8 cellular contexts compared by ENCODE assay signal in genomic region chr19:47697863-47698609, GRCh38. TPM values are rescaled to one million over a fixed set of nuclear protein-coding genes. Genes with fewer than 3 reads are reported as not detected.
DNase-seq lines count a peak whose midpoint lies in the region; ATAC-seq, FAIRE-seq and TF ChIP-seq lines count a peak whose summit lies in the region.

No MANE protein-coding gene starts in this region.

- no peak overlapping the region for H3K4me3 Mint-ChIP-seq in activated B cell treated with CpG ODN at 0.5 μM for 24 hours

- TF ChIP-seq RAD21 in A549 (conservative IDR thresholded peaks at IDR 0.05 in 1 of 2, IDR thresholded peaks at IDR 0.05 in 1 of 2): peak; percentile 98 to 100

- no peak for TF ChIP-seq EP300 in A549 (IDR thresholded peaks at IDR 0.05)

- no peaks in the 10 kb centered on the region for H3K27me3 Mint-ChIP-seq in activated B cell treated with CpG ODN at 0.5 μM for 24 hours

- no peak overlapping the region for H3K27ac Mint-ChIP-seq in activated B cell treated with CpG ODN at 0.5 μM for 24 hours

- peak; percentile 97 for TF ChIP-seq CTCF in A549 (IDR thresholded peaks at IDR 0.05)
- peak; percentile 99 for TF ChIP-seq CTCF in GM13977 (IDR thresholded peaks at IDR 0.05; ENCODE audit: extremely low read depth, insufficient read depth, missing control alignments)
- no peak for TF ChIP-seq CTCF in activated B cell treated with CpG ODN at 0.5 μM for 24 hours (IDR thresholded peaks at IDR 0.05)
- peak; percentile 100 for TF ChIP-seq CTCF in choroid plexus epithelial cell (conservative IDR thresholded peaks at IDR 0.05; ENCODE audit: low read depth, low read length)

- H3K4me2 ChIP-seq in A549: peak overlapping the region; percentile 36; the same call in 2 of the 3 replicates

- no peak for TF ChIP-seq POLR2A in A549 (IDR thresholded peaks at IDR 0.05; ENCODE audit: low read length)

- H3K27ac ChIP-seq in A549: peak overlapping the region; percentile 59 to 77; a peak in 5 of 6 replicates

- no peaks in the 10 kb centered on the region for H3K9me3 Mint-ChIP-seq in activated B cell treated with CpG ODN at 0.5 μM for 24 hours

- no peak overlapping the region for H3K4me3 ChIP-seq in A549
- H3K4me3 ChIP-seq in choroid plexus epithelial cell (ENCODE audit: low read depth, low read length): no peak overlapping the region

- WGBS in A549 (ENCODE audit: missing lambda C conversion rate): 31% methylated on average over 19 of the region's 21 CpGs

- FAIRE-seq in A549 (lab: Jason Lieb, UNC): peak; percentile 99

- POLR2A ChIA-PET in A549 (lab: Yijun Ruan, JAX): interaction anchor here (0.7 kb wide), 1 partner anchor 210 kb away, joined by 4 read pairs; no protein-coding TSS in a partner anchor
- POLR2A ChIA-PET in activated B cell treated with CpG ODN at 0.5 μM for 24 hours (lab: Charles Lee): no interaction called here

- H3K4me1 ChIP-seq in A549: peaks cover 4% of the 10 kb centered on the region

- ATAC-seq in A549 (peak; percentile 80 to 88), activated B cell treated with CpG ODN at 0.5 μM for 24 hours (ENCODE audit: low read depth) (peak; percentile 71), HG02852 (IDR thresholded peaks at IDR 0.05; ENCODE audit: unreplicated experiment) (no peak)

- peak; percentile 90 to 94 for DNase-seq in A549 (ENCODE audit: low read depth in 1 of 2, low spot score in 1 of 2)
- peak; percentile 85 for DNase-seq in GM13977 (ENCODE audit: low spot score)
- DNase-seq in NCI-H2196 (lab: John Stamatoyannopoulos, UW; ENCODE audit: unreplicated experiment): peak; percentile 88
- DNase-seq in activated B cell treated with CpG ODN at 0.5 μM for 24 hours: peak; percentile 37
- peak; percentile 90 for DNase-seq in choroid plexus epithelial cell (ENCODE audit: low read depth)
- DNase-seq in kidney glomerular epithelial cell (lab: John Stamatoyannopoulos, UW): peak; percentile 26
- peak; percentile 51 for DNase-seq in stimulated activated CD4-positive, alpha-beta T cell treated with anti-CD3 and anti-CD28 coated beads, Interleukin-12 subunit alpha, Interleukin-12 subunit beta, amount 100 ng/mL, for 4 hours

- intact Hi-C loops in activated B cell treated with CpG ODN at 0.5 μM for 24 hours (cut with micrococcal nuclease): loop anchor here (1.0 to 5.0 kb wide), 5 partner anchors 47 to 416 kb away; partner anchors contain the start of genes NAPA and NOP53

- CTCF ChIA-PET in A549 (lab: Yijun Ruan, JAX) (interaction anchor here (0.6 to 23.3 kb wide), 52 partner anchors 10 to 404 kb away, joined by 3 to 1389 read pairs (median 6); partner anchors contain the start of genes DHX34, EHD2, KPTN and NAPA), activated B cell treated with CpG ODN at 0.5 μM for 24 hours (lab: Charles Lee) (interaction anchor here (1.0 to 6.2 kb wide), 4 partner anchors 8 to 265 kb away, joined by 4 to 47 read pairs (median 5); no protein-coding TSS in a partner anchor)

- no peaks in the 10 kb centered on the region for H3K4me1 Mint-ChIP-seq in activated B cell treated with CpG ODN at 0.5 μM for 24 hours

- H3K9me3 ChIP-seq in A549: no peaks in the 10 kb centered on the region

- peaks cover 47% of the 10 kb centered on the region for H3K36me3 Mint-ChIP-seq in activated B cell treated with CpG ODN at 0.5 μM for 24 hours (ENCODE audit: low read depth)

- in situ Hi-C loops in GM13977 (cut with MboI; ENCODE audit: low pct_unique_long_range_greater_than_20kb, low sequenced_read_pairs, unreplicated experiment): loop anchor here (5.0 to 25.0 kb wide), 2 partner anchors 261 to 411 kb away; no protein-coding TSS in a partner anchor

TF ChIP-seq in A549, 52 proteins besides CTCF, POLR2A, EP300 and RAD21:
- TF ChIP-seq MAX (IDR thresholded peaks at IDR 0.05) (peak; percentile 23; the same call in 1 of the 2 replicates), RCOR1 (IDR thresholded peaks at IDR 0.05; ENCODE audit: low read depth, low read length) (peak; percentile 96), MAZ (IDR thresholded peaks at IDR 0.05; ENCODE audit: borderline replicate concordance, low read depth, low read length) (0 out of 2 replicates have a peak, but pooled peaks have one; percentile 51), ESRRA (IDR thresholded peaks at IDR 0.05; ENCODE audit: borderline replicate concordance, low read length) (0 out of 2 replicates have a peak, but pooled peaks have one; percentile 35), ZSCAN20 (CRISPR knock-in tag; IDR thresholded peaks at IDR 0.05) (no peak), SMC3 (IDR thresholded peaks at IDR 0.05) (peak; percentile 94), E2F6 (IDR thresholded peaks at IDR 0.05; ENCODE audit: borderline replicate concordance, low read depth) (0 out of 2 replicates have a peak, but pooled peaks have one; percentile 18), EHF (CRISPR knock-in tag; IDR thresholded peaks at IDR 0.05) (no peak)

RNA-seq across cellular contexts. Expression of gene EHD2, which starts 15.2 kb away (rescaled TPM):
- polyA plus RNA-seq in A549 (2011; rRNA removed): 32.3 and 36.9 TPM in 2 replicates
- polyA plus RNA-seq in A549 (2012; cell fraction: cytosol; rRNA removed): 44.9 and 64.2 TPM in 2 replicates
- polyA plus RNA-seq in A549 (2012; cell fraction: nucleus; rRNA removed): 81.9 and 84.0 TPM in 2 replicates
- 93.8 to 112 TPM (median 105 TPM) in 3 replicates for polyA plus RNA-seq in A549 (2017; fragmentation: RNase III; extraction: RNeasy Plus Mini Kit Qiagen cat#74134 plus additional on column Dnase treatment)
- polyA minus RNA-seq in A549 (2011; rRNA and poly(A)+ RNA removed): 31.1 and 39.1 TPM in 2 replicates
- total RNA-seq in activated B cell treated with CpG ODN at 0.5 μM for 24 hours: not detected in 2 replicates

RNA-seq across cellular contexts. Expression of gene NOP53, which starts 47.3 kb away (rescaled TPM):
- polyA plus RNA-seq in A549 (2011; rRNA removed): 169 and 182 TPM in 2 replicates
- polyA plus RNA-seq in A549 (2012; cell fraction: cytosol; rRNA removed): 198 and 215 TPM in 2 replicates
- 223 and 230 TPM in 2 replicates for polyA plus RNA-seq in A549 (2012; cell fraction: nucleus; rRNA removed)
- polyA plus RNA-seq in A549 (2017; fragmentation: RNase III; extraction: RNeasy Plus Mini Kit Qiagen cat#74134 plus additional on column Dnase treatment): 134 to 153 TPM (median 135 TPM) in 3 replicates
- polyA minus RNA-seq in A549 (2011; rRNA and poly(A)+ RNA removed): 109 and 128 TPM in 2 replicates
- total RNA-seq in activated B cell treated with CpG ODN at 0.5 μM for 24 hours: 695 and 783 TPM in 2 replicates

Comparison
In these comparisons a context has a peak if more than half of its experiments do, and no peak if none do; other contexts are left out.
1. DNase-seq: peak in every context shown above with its lines; median percentile 92 in A549; 90 in choroid plexus epithelial cell; 88 in NCI-H2196; 85 in GM13977; 51 in stimulated activated CD4-positive, alpha-beta T cell treated with anti-CD3 and anti-CD28 coated beads, Interleukin-12 subunit alpha, Interleukin-12 subunit beta, amount 100 ng/mL, for 4 hours; 37 in activated B cell treated with CpG ODN at 0.5 μM for 24 hours; 26 in kidney glomerular epithelial cell.